16 cellular contexts compared by ENCODE assay signal in genomic region chr11:27437824-27438594, GRCh38.
"Had no signal": no experiment of that assay in that cellular context is flagged by ENCODE, and none has a peak within 500 bp of the region (broad histone marks: within the 10 kb centered on the region; RNA-seq: fewer than 3 reads in every experiment).

No MANE protein-coding gene starts in this region.

- H3K27me3 ChIP-seq: breast epithelium, neutrophil, transverse colon had no signal

- H3K36me3 ChIP-seq: breast epithelium, neutrophil, transverse colon had no signal

- H3K9me3 ChIP-seq: breast epithelium, neutrophil, transverse colon had no signal

- H3K27ac ChIP-seq: breast epithelium, neutrophil, transverse colon had no signal

- DNase-seq: activated CD4-positive, alpha-beta T cell treated with anti-CD3 and anti-CD28 coated beads, Interleukin-2, amount 50 U/mL, for 48 hours; activated naive CD4-positive, alpha-beta T cell treated with Interleukin-2 at 50 U/mL for 16 hours; aorta; endodermal cell; mesenchymal stem cell; natural killer cell; stimulated activated CD4-positive, alpha-beta T cell treated with anti-CD3 and anti-CD28 coated beads, Interleukin-4, amount 100 ng/mL, for 24 hours; stimulated activated naive CD4-positive, alpha-beta T cell; substantia nigra; SW 1271; transverse colon had no signal

- FAIRE-seq: frontal cortex, small intestine had no signal

- H3K4me3 ChIP-seq: breast epithelium, transverse colon had no signal

- H3K4me1 ChIP-seq: breast epithelium had no signal

- ATAC-seq: activated T-helper 17 cell treated with anti-CD3 and anti-CD28 coated beads, Interleukin-2, amount 50 U/mL, for 72 hours; natural killer cell had no signal
